32 cellular contexts compared by ENCODE assay signal in genomic region chr10:31294556-31294955, GRCh38.
"Had no signal": no experiment of that assay in that cellular context is flagged by ENCODE, and none has a peak within 500 bp of the region (broad histone marks: within the 10 kb centered on the region; RNA-seq: fewer than 3 reads in every experiment).

No MANE protein-coding gene starts in this region.

- H3K4me3 ChIP-seq: adrenal gland, body of pancreas, breast epithelium, cardiac muscle cell had no signal

- H3K4me1 ChIP-seq: adrenal gland, body of pancreas, breast epithelium had no signal

- H3K27me3 ChIP-seq: adrenal gland, body of pancreas, brain microvascular endothelial cell, breast epithelium, cardiac muscle cell had no signal

- DNase-seq: activated B cell treated with CpG ODN at 0.5 μM for 24 hours; activated CD4-positive, alpha-beta memory T cell treated with anti-CD3 and anti-CD28 coated beads for 36 hours; activated CD4-positive, alpha-beta T cell treated with anti-CD3 and anti-CD28 coated beads for 4 hours; activated CD4-positive, alpha-beta T cell treated with anti-CD3 and anti-CD28 coated beads, Interleukin-2, amount 10 ng/mL, durations not matched to agents 24 days and 14 days; activated CD4-positive, alpha-beta T cell treated with anti-CD3 and anti-CD28 coated beads, Interleukin-2, amount 50 U/mL, for 1 hour; activated CD4-positive, alpha-beta T cell treated with anti-CD3 and anti-CD28 coated beads, Interleukin-2, amount 50 U/mL, for 4 hours; activated CD4-positive, CD25-positive, alpha-beta regulatory T cell treated with anti-CD3 and anti-CD28 coated beads, Interleukin-2, amount 50 U/mL, for 72 hours; activated CD8-positive, alpha-beta memory T cell treated with anti-CD3 and anti-CD28 coated beads, Interleukin-2, amount 50 U/mL, for 4 hours; activated CD8-positive, alpha-beta T cell treated with anti-CD3 and anti-CD28 coated beads for 36 hours; activated effector memory CD4-positive, alpha-beta T cell treated with anti-CD3 and anti-CD28 coated beads, Interleukin-2, amount 50 U/mL, for 16 hours; activated gamma-delta T cell treated with Interleukin-2 at 50 U/mL for 16 hours; activated naive CD4-positive, alpha-beta T cell; activated naive CD4-positive, alpha-beta T cell treated with anti-CD3 and anti-CD28 coated beads for 36 hours; activated naive CD4-positive, alpha-beta T cell treated with anti-CD3 and anti-CD28 coated beads, Interleukin-2, amount 50 U/mL, for 16 hours; activated naive CD8-positive, alpha-beta T cell treated with anti-CD3 and anti-CD28 coated beads for 36 hours; activated T-cell treated with anti-CD3 and anti-CD28 coated beads for 4 hours; activated T-cell treated with anti-CD3 and anti-CD28 coated beads, Interleukin-2, amount 50 U/mL, for 1 hour; activated T-cell treated with anti-CD3 and anti-CD28 coated beads, Interleukin-2, amount 50 U/mL, for 4 hours; activated T-cell treated with anti-CD3 and anti-CD28 coated beads, Interleukin-2, amount 50 U/mL, for 72 hours; adrenal gland; amniotic stem cell; aorta; body of pancreas; brain microvascular endothelial cell; caudate nucleus; T-helper 1 cell; T-helper 2 cell; T-helper 9 cell had no signal

- FAIRE-seq: TTC549 had no signal

- H3K36me3 ChIP-seq: adrenal gland, brain microvascular endothelial cell, breast epithelium, cardiac muscle cell had no signal

- H3K27ac ChIP-seq: adrenal gland, body of pancreas, brain microvascular endothelial cell, breast epithelium, cardiac muscle cell, VCaP had no signal

- H3K9me3 ChIP-seq: adrenal gland, body of pancreas, breast epithelium had no signal
